ENCODE assay signal across 23 cellular contexts in genomic region chr1:3993606-3994375, GRCh38.
"Had no signal": no experiment of that assay in that cellular context is flagged by ENCODE, and none has a peak within 500 bp of the region (broad histone marks: within the 10 kb centered on the region; RNA-seq: fewer than 3 reads in every experiment).

No MANE protein-coding gene starts in this region.

- ATAC-seq: activated CD4-positive, CD25-positive, alpha-beta regulatory T cell treated with anti-CD3 and anti-CD28 coated beads, Interleukin-2, amount 50 U/mL, for 24 hours; activated CD8-positive, alpha-beta T cell treated with anti-CD3 and anti-CD28 coated beads, Interleukin-2, amount 10 ng/mL, durations not matched to agents 7 days and 5 days; Panc1; Right ventricle myocardium inferior had no signal

- H3K4me1 Mint-ChIP-seq: activated naive CD8-positive, alpha-beta T cell treated with anti-CD3 and anti-CD28 coated beads for 36 hours had no signal

- H3K27ac ChIP-seq: brain microvascular endothelial cell, cardiac muscle cell, SK-N-MC had no signal

- H3K4me3 Mint-ChIP-seq: activated CD8-positive, alpha-beta T cell treated with anti-CD3 and anti-CD28 coated beads, Interleukin-2, amount 10 ng/mL, durations not matched to agents 7 days and 5 days; activated naive CD4-positive, alpha-beta T cell treated with anti-CD3 and anti-CD28 coated beads for 36 hours; activated naive CD8-positive, alpha-beta T cell treated with anti-CD3 and anti-CD28 coated beads for 36 hours had no signal

- H3K27me3 ChIP-seq: brain microvascular endothelial cell, cardiac muscle cell had no signal

- H3K27ac Mint-ChIP-seq: activated CD8-positive, alpha-beta T cell treated with anti-CD3 and anti-CD28 coated beads, Interleukin-2, amount 10 ng/mL, durations not matched to agents 7 days and 5 days; activated naive CD4-positive, alpha-beta T cell treated with anti-CD3 and anti-CD28 coated beads for 36 hours; activated naive CD8-positive, alpha-beta T cell treated with anti-CD3 and anti-CD28 coated beads for 36 hours had no signal

- H3K4me3 ChIP-seq: cardiac muscle cell, SK-N-MC had no signal

- DNase-seq: activated CD4-positive, alpha-beta T cell treated with anti-CD3 and anti-CD28 coated beads for 4 hours; activated CD8-positive, alpha-beta memory T cell treated with anti-CD3 and anti-CD28 coated beads, Interleukin-2, amount 50 U/mL, for 48 hours; activated CD8-positive, alpha-beta T cell treated with anti-CD3 and anti-CD28 coated beads, Interleukin-2, amount 10 ng/mL, durations not matched to agents 7 days and 5 days; activated naive CD4-positive, alpha-beta T cell treated with anti-CD3 and anti-CD28 coated beads for 36 hours; activated naive CD8-positive, alpha-beta T cell treated with anti-CD3 and anti-CD28 coated beads for 36 hours; activated T-cell treated with anti-CD3 and anti-CD28 coated beads, Interleukin-2, amount 50 U/mL, for 1 hour; brain microvascular endothelial cell; cerebellar nuclear complex; Karpas-422; MM.1S; NCI-H1930; NCI-H446; NCI-H526; NCI-H774; NK-92 treated with Interleukin-12 subunit alpha and Interleukin-12 subunit beta, amount 100 ng/mL, for 24 hours; OCI-M1; RPMI8226; T-helper 1 cell had no signal

- H3K36me3 ChIP-seq: brain microvascular endothelial cell, cardiac muscle cell had no signal
